17 cellular contexts compared by ENCODE assay signal in the genomic region with DNA sequence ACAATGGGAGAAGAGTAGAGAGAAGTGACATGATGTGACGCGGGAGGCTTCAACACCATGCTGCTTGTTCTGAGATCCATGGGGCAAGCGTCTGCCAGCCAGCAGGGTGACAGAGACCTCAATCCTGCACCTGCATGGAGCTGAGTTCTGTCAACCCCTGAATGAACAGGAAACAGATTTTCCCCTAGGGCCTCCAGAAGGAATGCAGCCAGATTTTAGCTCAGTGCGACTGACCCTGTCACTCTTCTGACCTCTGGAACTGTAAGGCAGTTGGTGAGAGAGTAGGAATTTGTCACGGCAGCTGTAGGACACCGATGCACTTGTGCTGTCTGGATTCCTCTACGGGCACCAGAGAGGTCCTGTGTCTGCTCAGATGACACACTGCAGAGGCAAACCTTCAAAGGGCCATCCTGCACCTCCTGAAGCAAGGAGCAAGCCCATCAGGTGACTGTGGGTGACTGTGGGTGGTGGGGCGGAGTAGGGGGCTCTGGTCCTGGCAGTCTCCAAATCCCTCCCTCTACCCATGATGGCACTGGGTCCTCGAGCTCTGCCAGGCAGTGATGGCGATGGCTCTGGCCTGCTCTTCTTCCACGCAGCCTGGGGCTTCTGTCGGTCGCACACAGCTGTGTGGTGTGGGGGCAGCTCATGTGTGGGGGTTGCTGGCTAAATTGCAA.
A peak's percentile ranks its signal among the peaks of the same experiment; 100 is the strongest.
DNase-seq lines count a peak whose midpoint lies in the region; TF ChIP-seq lines count a peak whose summit lies in the region.
"Had no signal": no experiment of that assay in that cellular context is flagged by ENCODE, and none has a peak within 500 bp of the region (broad histone marks: within the 10 kb centered on the region; RNA-seq: fewer than 3 reads in every experiment).

No MANE protein-coding gene starts in this region.

- H3K9me3 Mint-ChIP-seq in endodermal cell (peaks cover 1% of the 10 kb centered on the region), neural crest cell (peaks cover 3% of the 10 kb centered on the region)

- no peaks in the 10 kb centered on the region for H3K36me3 ChIP-seq in endodermal cell (ENCODE audit: control insufficient read depth, insufficient read depth, low read length)
- H3K36me3 ChIP-seq: HAP-1, Peyer's patch had no signal

- H3K27me3 ChIP-seq in endodermal cell (ENCODE audit: control insufficient read depth, insufficient read depth, low read length, poor library complexity, severe bottlenecking), result no peaks in the 10 kb centered on the region
- H3K27me3 ChIP-seq: Peyer's patch had no signal

- H3K27ac ChIP-seq in endodermal cell (ENCODE audit: low read depth, low read length), result peak overlapping the region; percentile 36
- H3K27ac ChIP-seq: Peyer's patch had no signal

- H3K27ac Mint-ChIP-seq in endodermal cell (no peak overlapping the region), neural crest cell (ENCODE audit: unreplicated experiment) (peak overlapping the region; percentile 24)
- H3K27ac Mint-ChIP-seq: CD4-positive, CD25-positive, alpha-beta regulatory T cell had no signal

- 80 to 85% methylated on average over 8 to 12 of the region's 13 CpGs for WGBS in endodermal cell (ENCODE audit: insufficient coverage in 1 of 2, insufficient read length in 1 of 2), 2 experiments

- DNase-seq in AG20443 (ENCODE audit: low spot score) (peak; percentile 6), GM10248 (ENCODE audit: extremely low spot score) (peak; percentile 3), endodermal cell (peak; percentile 22), neural crest cell (ENCODE audit: low read depth, low spot score) (no peak), OCI-M2 (lab: John Stamatoyannopoulos, UW; ENCODE audit: unreplicated experiment) (no peak), amygdala (lab: John Stamatoyannopoulos, UW) (no peak), NCI-H1930 (lab: John Stamatoyannopoulos, UW) (no peak)
- DNase-seq: AML-193; CD4-positive, CD25-positive, alpha-beta regulatory T cell; DMS53; KBM-7; NCI-H1436; NCI-H2081 treated with DMSO at 0.1 percent for 48 hours; NCI-H510A; Peyer's patch; SHP77 had no signal

- H3K9ac ChIP-seq in endodermal cell (ENCODE audit: extremely low read depth, low read length, poor library complexity, severe bottlenecking), result no peak overlapping the region

- TF ChIP-seq CTCF in GM10248 (IDR thresholded peaks at IDR 0.05; ENCODE audit: control extremely low read depth, extremely low read depth, low read depth, missing control alignments) (no peak), endodermal cell (conservative IDR thresholded peaks at IDR 0.05) (no peak), neural crest cell (conservative IDR thresholded peaks at IDR 0.05) (no peak)

- H3K4me1 Mint-ChIP-seq in endodermal cell (peaks cover 7% of the 10 kb centered on the region), neural crest cell (peaks cover 21% of the 10 kb centered on the region)
- H3K4me1 Mint-ChIP-seq: CD4-positive, CD25-positive, alpha-beta regulatory T cell had no signal

- POLR2A ChIA-PET in GM10248 (lab: Yijun Ruan, JAX), result no interaction called here

- peaks cover 6% of the 10 kb centered on the region for H3K27me3 Mint-ChIP-seq in endodermal cell (ENCODE audit: insufficient read depth)
- no peaks in the 10 kb centered on the region for H3K27me3 Mint-ChIP-seq in neural crest cell (ENCODE audit: low read depth)

- H3K9me3 ChIP-seq in endodermal cell (ENCODE audit: control insufficient read depth, low read length), result no peaks in the 10 kb centered on the region
- H3K9me3 ChIP-seq: HAP-1, Peyer's patch had no signal

- CTCF ChIA-PET in GM10248 (lab: Yijun Ruan, JAX), result interaction anchor here (1.1 kb wide), 1 partner anchor 9 kb away, joined by 3 read pairs; no protein-coding TSS in a partner anchor

- no peak overlapping the region for H3K4me3 ChIP-seq in endodermal cell (ENCODE audit: low read length)
- H3K4me3 ChIP-seq: HAP-1, Peyer's patch had no signal

- no peak overlapping the region for H3K4me3 Mint-ChIP-seq in endodermal cell
- no peak overlapping the region for H3K4me3 Mint-ChIP-seq in neural crest cell
- H3K4me3 Mint-ChIP-seq: CD4-positive, CD25-positive, alpha-beta regulatory T cell had no signal

- H3K36me3 Mint-ChIP-seq in endodermal cell (ENCODE audit: low read depth) (no peaks in the 10 kb centered on the region), neural crest cell (ENCODE audit: low read depth) (no peaks in the 10 kb centered on the region)
- H3K36me3 Mint-ChIP-seq: CD4-positive, CD25-positive, alpha-beta regulatory T cell had no signal

- no peaks in the 10 kb centered on the region for H3K4me1 ChIP-seq in endodermal cell (ENCODE audit: control insufficient read depth, insufficient read depth, low read length)
- H3K4me1 ChIP-seq: HAP-1, Peyer's patch had no signal

Comparison
In these comparisons a context has a peak if more than half of its experiments do, and no peak if none do; other contexts are left out.
1. DNase-seq: peak in AG20443 (single experiment), GM10248 (single experiment) and endodermal cell (single experiment); none in neural crest cell (single experiment), OCI-M2 (single experiment), amygdala (0 of 56) and NCI-H1930 (0 of 2).